Comparison of ENCODE assay signal across 10 cellular contexts in genomic region chr5:67187318-67187717, GRCh38. TPM values are rescaled to one million over a fixed set of nuclear protein-coding genes. Genes with fewer than 3 reads are reported as not detected.
DNase-seq lines count a peak whose midpoint lies in the region; ATAC-seq and TF ChIP-seq lines count a peak whose summit lies in the region.
"Had no signal": no experiment of that assay in that cellular context is flagged by ENCODE, and none has a peak within 500 bp of the region (broad histone marks: within the 10 kb centered on the region; RNA-seq: fewer than 3 reads in every experiment).

No MANE protein-coding gene starts in this region.

- DNase-seq in DND-41 (no peak), putamen (ENCODE audit: low spot score) (no peak), smooth muscle cell (lab: John Stamatoyannopoulos, UW; ENCODE audit: unreplicated experiment) (no peak), SW 1271 (lab: John Stamatoyannopoulos, UW) (no peak)
- DNase-seq in activated naive CD8-positive, alpha-beta T cell treated with anti-CD3 and anti-CD28 coated beads, Interleukin-2, amount 10 ng/mL, durations not matched to agents 7 days and 5 days: no peak
- DNase-seq: activated naive CD4-positive, alpha-beta T cell treated with anti-CD3 and anti-CD28 coated beads, Interleukin-2, amount 50 U/mL, for 16 hours; H9 had no signal

- no peak overlapping the region for H3K4me2 ChIP-seq in DND-41 (ENCODE audit: insufficient read depth, low read length)
- no peak overlapping the region for H3K4me2 ChIP-seq in Loucy (ENCODE audit: low read depth, low read length, poor library complexity, severe bottlenecking)
- no peak overlapping the region for H3K4me2 ChIP-seq in smooth muscle cell

- H3F3A ChIP-seq in Loucy (ENCODE audit: low read depth): no peaks in the 10 kb centered on the region
- peaks cover 5% of the 10 kb centered on the region for H3F3A ChIP-seq in smooth muscle cell (ENCODE audit: low read depth)

- 0 out of 2 replicates have a peak overlapping the region, but pooled peaks have one; percentile 28 for H2AFZ ChIP-seq in DND-41 (ENCODE audit: low read depth, low read length)
- H2AFZ ChIP-seq in Loucy (ENCODE audit: low read length): peak overlapping the region; percentile 18; the same call in 1 of the 2 replicates
- no peak overlapping the region for H2AFZ ChIP-seq in smooth muscle cell (ENCODE audit: low read depth)

- H3K9me3 Mint-ChIP-seq in activated naive CD8-positive, alpha-beta T cell treated with anti-CD3 and anti-CD28 coated beads, Interleukin-2, amount 10 ng/mL, durations not matched to agents 7 days and 5 days: peaks cover 9% of the 10 kb centered on the region

- H3K9me3 ChIP-seq in DND-41 (ENCODE audit: insufficient read depth, low read length, severe bottlenecking) (peaks cover under 1% of the 10 kb centered on the region), Loucy (ENCODE audit: insufficient read depth, low read depth, low read length) (no peaks in the 10 kb centered on the region), smooth muscle cell (replicated peaks; ENCODE audit: low read depth) (no peaks in the 10 kb centered on the region)

- H3K36me3 Mint-ChIP-seq in activated naive CD8-positive, alpha-beta T cell treated with anti-CD3 and anti-CD28 coated beads, Interleukin-2, amount 10 ng/mL, durations not matched to agents 7 days and 5 days: peaks cover 23% of the 10 kb centered on the region

- H4K20me1 ChIP-seq in DND-41 (ENCODE audit: insufficient read depth, low read length) (no peaks in the 10 kb centered on the region), Loucy (ENCODE audit: insufficient read depth, low read length, poor library complexity, severe bottlenecking) (no peaks in the 10 kb centered on the region), smooth muscle cell (ENCODE audit: low read depth) (no peaks in the 10 kb centered on the region)

- H3K27me3 ChIP-seq in DND-41 (ENCODE audit: insufficient read depth, low read length, poor library complexity): no peaks in the 10 kb centered on the region
- no peaks in the 10 kb centered on the region for H3K27me3 ChIP-seq in Loucy (ENCODE audit: insufficient read depth, low read length, poor library complexity, severe bottlenecking)
- H3K27me3 ChIP-seq in smooth muscle cell (ENCODE audit: low read depth): no peaks in the 10 kb centered on the region

- H3K36me3 ChIP-seq in DND-41 (ENCODE audit: insufficient read depth, low read length) (no peaks in the 10 kb centered on the region), Loucy (ENCODE audit: insufficient read depth, low read length) (no peaks in the 10 kb centered on the region), smooth muscle cell (ENCODE audit: low read depth) (no peaks in the 10 kb centered on the region)

- H3K9ac ChIP-seq in DND-41 (ENCODE audit: low read depth, low read length): no peak overlapping the region
- H3K9ac ChIP-seq in Loucy (ENCODE audit: low read depth, low read length, poor library complexity, severe bottlenecking): no peak overlapping the region
- no peak overlapping the region for H3K9ac ChIP-seq in smooth muscle cell (ENCODE audit: low read depth)

- ATAC-seq in DND-41 (ENCODE audit: insufficient read depth, low read depth): peak; percentile 35; the same call in 1 of the 3 replicates
- peak; percentile 51 for ATAC-seq in GM21360 (IDR thresholded peaks at IDR 0.05; ENCODE audit: unreplicated experiment)
- peak; percentile 58 for ATAC-seq in activated naive CD8-positive, alpha-beta T cell treated with anti-CD3 and anti-CD28 coated beads, Interleukin-2, amount 10 ng/mL, durations not matched to agents 7 days and 5 days (ENCODE audit: low read depth)
- no peak for ATAC-seq in GM19035 (IDR thresholded peaks at IDR 0.05; ENCODE audit: unreplicated experiment)

- peak overlapping the region; percentile 57 for H3K27ac Mint-ChIP-seq in activated naive CD8-positive, alpha-beta T cell treated with anti-CD3 and anti-CD28 coated beads, Interleukin-2, amount 10 ng/mL, durations not matched to agents 7 days and 5 days
- H3K27ac Mint-ChIP-seq: H9 had no signal

- peaks cover 48% of the 10 kb centered on the region for H3K4me1 Mint-ChIP-seq in activated naive CD8-positive, alpha-beta T cell treated with anti-CD3 and anti-CD28 coated beads, Interleukin-2, amount 10 ng/mL, durations not matched to agents 7 days and 5 days

- POLR2A ChIA-PET in activated naive CD8-positive, alpha-beta T cell treated with anti-CD3 and anti-CD28 coated beads, Interleukin-2, amount 10 ng/mL, durations not matched to agents 7 days and 5 days (lab: Charles Lee): no interaction called here

- H3K79me2 ChIP-seq in DND-41 (ENCODE audit: insufficient read depth, low read length): 0 out of 2 replicates have a peak, but pooled peaks cover 3% of the 10 kb centered on the region
- H3K79me2 ChIP-seq in Loucy (ENCODE audit: insufficient read depth, low read length): no peaks in the 10 kb centered on the region
- H3K79me2 ChIP-seq in smooth muscle cell (ENCODE audit: low read depth): no peaks in the 10 kb centered on the region

- H3K4me1 ChIP-seq in DND-41 (ENCODE audit: insufficient read depth, low read length) (peaks cover 48% of the 10 kb centered on the region), Loucy (ENCODE audit: insufficient read depth, low read length, poor library complexity, severe bottlenecking) (peaks cover 4% of the 10 kb centered on the region), smooth muscle cell (ENCODE audit: low read depth) (no peaks in the 10 kb centered on the region)

- TF ChIP-seq CTCF in DND-41 (IDR thresholded peaks at IDR 0.05; ENCODE audit: borderline replicate concordance, extremely low read depth, low read length, poor library complexity, severe bottlenecking) (no peak), Loucy (conservative IDR thresholded peaks at IDR 0.05; ENCODE audit: low read length) (no peak), smooth muscle cell (IDR thresholded peaks at IDR 0.05; ENCODE audit: borderline replicate concordance, insufficient read depth, poor library complexity, severe bottlenecking) (no peak)

- no peaks in the 10 kb centered on the region for H3K9me2 ChIP-seq in Loucy (replicated peaks; ENCODE audit: low read depth, low read length)

- H3K4me3 Mint-ChIP-seq in activated naive CD8-positive, alpha-beta T cell treated with anti-CD3 and anti-CD28 coated beads, Interleukin-2, amount 10 ng/mL, durations not matched to agents 7 days and 5 days: no peak overlapping the region
- H3K4me3 Mint-ChIP-seq: H9 had no signal

- no peaks in the 10 kb centered on the region for H3K27me3 Mint-ChIP-seq in activated naive CD8-positive, alpha-beta T cell treated with anti-CD3 and anti-CD28 coated beads, Interleukin-2, amount 10 ng/mL, durations not matched to agents 7 days and 5 days

- H3K4me3 ChIP-seq in DND-41 (ENCODE audit: low read depth in 1 of 2, low read length in 2 of 2) (no peak overlapping the region), Loucy (ENCODE audit: low read length, poor library complexity, severe bottlenecking) (no peak overlapping the region), smooth muscle cell (no peak overlapping the region)

- H3K27ac ChIP-seq in DND-41 (ENCODE audit: low read length) (peak overlapping the region; percentile 3), smooth muscle cell (ENCODE audit: low read depth) (no peak overlapping the region)

RNA-seq across cellular contexts. Expression of gene CD180, which starts 9.3 kb away (rescaled TPM):
- total RNA-seq in activated naive CD8-positive, alpha-beta T cell treated with anti-CD3 and anti-CD28 coated beads, Interleukin-2, amount 10 ng/mL, durations not matched to agents 7 days and 5 days: under 1 TPM; 0.57 to 0.69 TPM
- not detected in 2 replicates for total RNA-seq in smooth muscle cell
- polyA plus RNA-seq in smooth muscle cell: not detected in 2 replicates
- total RNA-seq: H9 had no signal
